In genomic region chr4:186105721-186106335, GRCh38 we compare ENCODE assay signal across 8 cellular contexts. TPM values are rescaled to one million over a fixed set of nuclear protein-coding genes. Genes with fewer than 3 reads are reported as not detected.
A peak's percentile ranks its signal among the peaks of the same experiment; 100 is the strongest.
DNase-seq lines count a peak whose midpoint lies in the region; ATAC-seq and TF ChIP-seq lines count a peak whose summit lies in the region.

No MANE protein-coding gene starts in this region.

- no peaks in the 10 kb centered on the region for H3K9me3 ChIP-seq in RWPE2 (ENCODE audit: severe bottlenecking)
- no peaks in the 10 kb centered on the region for H3K9me3 ChIP-seq in heart left ventricle

- DNase-seq in ACHN (peak; percentile 24), RWPE2 (ENCODE audit: low spot score) (no peak), heart left ventricle (no peak), mesenteric fat pad (ENCODE audit: low spot score) (no peak), cortex of kidney (lab: John Stamatoyannopoulos, UW) (no peak)

- peak overlapping the region; percentile 46 for H3K4me3 ChIP-seq in RWPE2 (ENCODE audit: severe bottlenecking)
- H3K4me3 ChIP-seq in heart left ventricle: peak overlapping the region in 11 of 12 donors; percentile 33 to 71 (median 53)
- peak overlapping the region; percentile 69 for H3K4me3 ChIP-seq in rectal smooth muscle tissue (ENCODE audit: low read length)

- no peaks in the 10 kb centered on the region for H3K36me3 ChIP-seq in RWPE2 (ENCODE audit: low read depth)
- no peaks in the 10 kb centered on the region for H3K36me3 ChIP-seq in heart left ventricle
- no peaks in the 10 kb centered on the region for H3K36me3 ChIP-seq in rectal smooth muscle tissue (ENCODE audit: control insufficient read depth, insufficient read depth, low read length)

- H3K27ac ChIP-seq in RWPE2 (ENCODE audit: poor library complexity, severe bottlenecking) (no peak overlapping the region), heart left ventricle (peak overlapping the region in 1 of 12 donors; percentile 42), rectal smooth muscle tissue (ENCODE audit: low read depth, low read length) (no peak overlapping the region)

- H3K9ac ChIP-seq in rectal smooth muscle tissue (ENCODE audit: low read length): no peak overlapping the region

- no peak for TF ChIP-seq CTCF in RWPE2 (IDR thresholded peaks at IDR 0.05; ENCODE audit: poor library complexity, severe bottlenecking)
- TF ChIP-seq CTCF in heart left ventricle (IDR thresholded peaks at IDR 0.05): no peak

- WGBS in heart left ventricle, 4 donors: 46 to 64% (median 57%) methylated on average over 8 of the region's 8 CpGs

- in situ Hi-C loops in ACHN (cut with HindIII; ENCODE audit: low pct_ligation_motif_present, low pct_unique_long_range_greater_than_20kb, low sequenced_read_pairs): no loop called here

- intact Hi-C loops in heart left ventricle (cut with DNase I): no loop called here

- no peak for TF ChIP-seq POLR2A in heart left ventricle (IDR thresholded peaks at IDR 0.05)

- peaks cover 23% of the 10 kb centered on the region for H3K27me3 ChIP-seq in RWPE2 (ENCODE audit: insufficient read depth, poor library complexity, severe bottlenecking)
- peaks cover 6 to 33% (median 17%) of the 10 kb centered on the region in 9 donors for H3K27me3 ChIP-seq in heart left ventricle
- H3K27me3 ChIP-seq in rectal smooth muscle tissue (ENCODE audit: control insufficient read depth, insufficient read depth, low read length): no peaks in the 10 kb centered on the region

- ATAC-seq in GM21515 (IDR thresholded peaks at IDR 0.05; ENCODE audit: unreplicated experiment): peak; percentile 21
- ATAC-seq in RWPE2 (ENCODE audit: low read depth): no peak
- peak in 1 of 4 donors; percentile 58 for ATAC-seq in heart left ventricle
- no peak for ATAC-seq in HG02852 (IDR thresholded peaks at IDR 0.05; ENCODE audit: unreplicated experiment)

- H3K4me1 ChIP-seq in RWPE2 (ENCODE audit: insufficient read depth, poor library complexity, severe bottlenecking): no peaks in the 10 kb centered on the region
- H3K4me1 ChIP-seq in heart left ventricle: peaks cover 0 to 16% (median 9%) of the 10 kb centered on the region in 12 donors
- H3K4me1 ChIP-seq in rectal smooth muscle tissue (ENCODE audit: control insufficient read depth, insufficient read depth, low read length): no peaks in the 10 kb centered on the region

RNA-seq across cellular contexts. Expression of gene FAM149A, which starts 1.3 kb away (rescaled TPM):
- 10 to 100 TPM in 2 of 9 donors, 1 to 10 TPM in 7; 6.5 to 13.0 (median 8.6) TPM for total RNA-seq in heart left ventricle
- polyA plus RNA-seq in heart left ventricle: 1 to 10 TPM; 1.6 to 2.2 TPM
- 10.1 TPM for total RNA-seq in mesenteric fat pad

RNA-seq across cellular contexts. Expression of gene TLR3, which starts 36.9 kb away (rescaled TPM):
- total RNA-seq in heart left ventricle (10 to 100 TPM in 2 of 9 donors, 1 to 10 TPM in 7; 1.7 to 18.6 (median 3.5) TPM), mesenteric fat pad (10.9 TPM)
- 1 to 10 TPM in 1 of 2 donors, under 1 TPM in 1; 0.69 to 1.0 TPM for polyA plus RNA-seq in heart left ventricle
